Comparison of ENCODE assay signal across 15 cellular contexts in genomic region chr16:65783709-65784474, GRCh38.
DNase-seq lines count a peak whose midpoint lies in the region; ATAC-seq and TF ChIP-seq lines count a peak whose summit lies in the region.
"Had no signal": no experiment of that assay in that cellular context is flagged by ENCODE, and none has a peak within 500 bp of the region (broad histone marks: within the 10 kb centered on the region; RNA-seq: fewer than 3 reads in every experiment).

No MANE protein-coding gene starts in this region.

- peaks cover 10% of the 10 kb centered on the region for H3K27me3 Mint-ChIP-seq in osteocyte (ENCODE audit: unreplicated experiment)

- ATAC-seq in GM18870 (IDR thresholded peaks at IDR 0.05; ENCODE audit: unreplicated experiment), result no peak
- ATAC-seq in GM21360 (IDR thresholded peaks at IDR 0.05; ENCODE audit: unreplicated experiment), result no peak
- ATAC-seq: T-cell had no signal

- H3K27ac Mint-ChIP-seq in osteocyte (ENCODE audit: unreplicated experiment), result no peak overlapping the region
- H3K27ac Mint-ChIP-seq: T-cell had no signal

- H3K4me1 Mint-ChIP-seq in osteocyte (ENCODE audit: unreplicated experiment), result peaks cover 26% of the 10 kb centered on the region
- H3K4me1 Mint-ChIP-seq: T-cell had no signal

- H3K36me3 Mint-ChIP-seq in osteocyte (ENCODE audit: unreplicated experiment), result no peaks in the 10 kb centered on the region
- H3K36me3 Mint-ChIP-seq: T-cell had no signal

- H3K4me3 ChIP-seq in choroid plexus epithelial cell (ENCODE audit: low read depth, low read length), result no peak overlapping the region
- H3K4me3 ChIP-seq: SJCRH30 had no signal

- no peaks in the 10 kb centered on the region for H3K9me3 Mint-ChIP-seq in osteocyte (ENCODE audit: unreplicated experiment)

- no peak overlapping the region for H3K4me3 Mint-ChIP-seq in osteocyte (ENCODE audit: unreplicated experiment)
- H3K4me3 Mint-ChIP-seq: T-cell had no signal

- peak; percentile 11 for DNase-seq in EH (ENCODE audit: low read depth)
- peak; percentile 34 for DNase-seq in RPMI7951 (ENCODE audit: low read depth)
- peak; percentile 34 for DNase-seq in choroid plexus epithelial cell (ENCODE audit: low read depth)
- peak; percentile 79 for DNase-seq in osteocyte (ENCODE audit: extremely low spot score, unreplicated experiment)
- no peak for DNase-seq in activated CD4-positive, alpha-beta T cell treated with anti-CD3 and anti-CD28 coated beads for 1 hour
- DNase-seq: BE2C, DMS79, IMR-90, NCI-H1105, NCI-H146, NCI-H2029 treated with DMSO at 0.1 percent for 48 hours, T-cell had no signal

- no peak for TF ChIP-seq CTCF in choroid plexus epithelial cell (conservative IDR thresholded peaks at IDR 0.05; ENCODE audit: low read depth, low read length)
- no peak for TF ChIP-seq CTCF in osteocyte (IDR thresholded peaks at IDR 0.05)
